In genomic region chr16:67169642-67170167, GRCh38 we compare ENCODE assay signal across 7 cellular contexts. TPM values are rescaled to one million over a fixed set of nuclear protein-coding genes. Genes with fewer than 3 reads are reported as not detected.
DNase-seq lines count a peak whose midpoint lies in the region; ATAC-seq, FAIRE-seq and TF ChIP-seq lines count a peak whose summit lies in the region.

No MANE protein-coding gene starts in this region.

- H3K4me1 ChIP-seq in MM.1S (ENCODE audit: low read length): peaks cover 37% of the 10 kb centered on the region
- peaks cover 0 to 18% of the 10 kb centered on the region in 2 donors for H3K4me1 ChIP-seq in small intestine (ENCODE audit: control insufficient read depth in 2 of 2, insufficient read depth in 1 of 2, low read depth in 1 of 2, low read length in 1 of 2)

- no peak overlapping the region for H3K27ac Mint-ChIP-seq in activated naive CD8-positive, alpha-beta T cell treated with anti-CD3 and anti-CD28 coated beads, Interleukin-2, amount 50 U/mL, for 24 hours

- WGBS in small intestine, 3 donors: 6 to 16% (median 14%) methylated on average over 23 to 24 of the region's 24 CpGs

- H3K9me3 ChIP-seq in MM.1S (replicated peaks; ENCODE audit: insufficient read depth, low read length): no peaks in the 10 kb centered on the region
- no peaks in the 10 kb centered on the region for H3K9me3 ChIP-seq in small intestine (ENCODE audit: control insufficient read depth, low read depth)

- no peak for FAIRE-seq in small intestine (lab: Jason Lieb, UNC)

- peaks cover 9% of the 10 kb centered on the region for H3K79me2 ChIP-seq in MM.1S (ENCODE audit: low read length)

- H4K20me1 ChIP-seq in MM.1S (ENCODE audit: insufficient read depth, low read length): no peaks in the 10 kb centered on the region

- H3K27me3 ChIP-seq in MM.1S (replicated peaks; ENCODE audit: insufficient read depth, low read length) (no peaks in the 10 kb centered on the region), small intestine (ENCODE audit: control insufficient read depth in 2 of 2, insufficient read depth in 2 of 2, low read length in 2 of 2) (peaks cover 7 to 10% of the 10 kb centered on the region in 2 donors)

- no peaks in the 10 kb centered on the region for H3K9me2 ChIP-seq in MM.1S (replicated peaks; ENCODE audit: insufficient read depth, low read length)

- H3K27ac ChIP-seq in MM.1S (ENCODE audit: low read length) (peak overlapping the region; percentile 77), small intestine (ENCODE audit: low read depth in 1 of 2, low read length in 1 of 2) (peak overlapping the region; percentile 32 to 66)

- H3K36me3 Mint-ChIP-seq in activated naive CD8-positive, alpha-beta T cell treated with anti-CD3 and anti-CD28 coated beads, Interleukin-2, amount 50 U/mL, for 24 hours (ENCODE audit: low read depth): no peaks in the 10 kb centered on the region

- DNase-seq in GM10266 (ENCODE audit: extremely low spot score) (no peak), MM.1S (no peak), small intestine (no peak), germinal center (ENCODE audit: low spot score) (no peak)
- peak; percentile 72 for DNase-seq in activated naive CD8-positive, alpha-beta T cell treated with anti-CD3 and anti-CD28 coated beads, Interleukin-2, amount 50 U/mL, for 24 hours

- H3K9ac ChIP-seq in MM.1S (ENCODE audit: low read length): peak overlapping the region; percentile 73

- TF ChIP-seq CTCF in GM10266 (IDR thresholded peaks at IDR 0.05; ENCODE audit: control insufficient read depth, insufficient read depth, low read depth, missing control alignments): peak; percentile 61
- peak; percentile 62 for TF ChIP-seq CTCF in MM.1S (IDR thresholded peaks at IDR 0.05; ENCODE audit: low read length)

- H3K36me3 ChIP-seq in MM.1S (replicated peaks; ENCODE audit: insufficient read depth, low read length) (no peaks in the 10 kb centered on the region), small intestine (ENCODE audit: control insufficient read depth in 2 of 2, insufficient read depth in 2 of 2, low read length in 2 of 2) (no peaks in the 10 kb centered on the region)

- H3K4me2 ChIP-seq in MM.1S (ENCODE audit: low read depth, low read length): peak overlapping the region; percentile 97

- no peaks in the 10 kb centered on the region for H3K9me3 Mint-ChIP-seq in activated naive CD8-positive, alpha-beta T cell treated with anti-CD3 and anti-CD28 coated beads, Interleukin-2, amount 50 U/mL, for 24 hours

- peak overlapping the region; percentile 91 for H2AFZ ChIP-seq in MM.1S (ENCODE audit: low read length)

- H3K4me3 Mint-ChIP-seq in activated naive CD8-positive, alpha-beta T cell treated with anti-CD3 and anti-CD28 coated beads, Interleukin-2, amount 50 U/mL, for 24 hours: peak overlapping the region; percentile 74

- H3K4me1 Mint-ChIP-seq in activated naive CD8-positive, alpha-beta T cell treated with anti-CD3 and anti-CD28 coated beads, Interleukin-2, amount 50 U/mL, for 24 hours: peaks cover 38% of the 10 kb centered on the region

- ATAC-seq in activated naive CD8-positive, alpha-beta T cell treated with anti-CD3 and anti-CD28 coated beads, Interleukin-2, amount 50 U/mL, for 24 hours: peak; percentile 3
- no peak for ATAC-seq in HG03520 (IDR thresholded peaks at IDR 0.05; ENCODE audit: unreplicated experiment)

- H3F3A ChIP-seq in MM.1S (ENCODE audit: insufficient read depth, low read length): peaks cover 31% of the 10 kb centered on the region

- H3K4me3 ChIP-seq in MM.1S (ENCODE audit: low read length) (peak overlapping the region; percentile 70), iPS-11a (ENCODE audit: low read depth, low read length) (peak overlapping the region; percentile 35), small intestine (ENCODE audit: low read depth in 1 of 2, low read length in 2 of 2) (peak overlapping the region in 1 of 2 donors; percentile 3)

- peaks cover 78% of the 10 kb centered on the region for H3K27me3 Mint-ChIP-seq in activated naive CD8-positive, alpha-beta T cell treated with anti-CD3 and anti-CD28 coated beads, Interleukin-2, amount 50 U/mL, for 24 hours

RNA-seq across cellular contexts. Expression of gene NOL3, which starts 0.6 kb away (rescaled TPM):
- polyA plus RNA-seq in small intestine: 10 to 100 TPM in 2 of 3 donors, 1 to 10 TPM in 1; 8.7 to 17.1 (median 10.3) TPM

RNA-seq across cellular contexts. Expression of gene HSF4, which starts 5.2 kb away (rescaled TPM):
- 10 to 100 TPM in 1 of 3 donors, 1 to 10 TPM in 2; 4.6 to 15.1 (median 6.3) TPM for polyA plus RNA-seq in small intestine

RNA-seq across cellular contexts. Expression of gene FBXL8, which starts 9.9 kb away (rescaled TPM):
- 10 to 100 TPM in 1 of 3 donors, 1 to 10 TPM in 2; 5.8 to 13.1 (median 7.6) TPM for polyA plus RNA-seq in small intestine

RNA-seq across cellular contexts. Expression of gene TRADD, which starts 10.0 kb away (rescaled TPM):
- 10 to 100 TPM; 18.8 to 37.8 (median 28.4) TPM for polyA plus RNA-seq in small intestine

RNA-seq across cellular contexts. Expression of gene MATCAP1, which starts 14.1 kb away (rescaled TPM):
- 10 to 100 TPM; 15.7 to 19.0 (median 18.2) TPM for polyA plus RNA-seq in small intestine
